ENCODE assay signal across 1 cellular context in the genomic region with DNA sequence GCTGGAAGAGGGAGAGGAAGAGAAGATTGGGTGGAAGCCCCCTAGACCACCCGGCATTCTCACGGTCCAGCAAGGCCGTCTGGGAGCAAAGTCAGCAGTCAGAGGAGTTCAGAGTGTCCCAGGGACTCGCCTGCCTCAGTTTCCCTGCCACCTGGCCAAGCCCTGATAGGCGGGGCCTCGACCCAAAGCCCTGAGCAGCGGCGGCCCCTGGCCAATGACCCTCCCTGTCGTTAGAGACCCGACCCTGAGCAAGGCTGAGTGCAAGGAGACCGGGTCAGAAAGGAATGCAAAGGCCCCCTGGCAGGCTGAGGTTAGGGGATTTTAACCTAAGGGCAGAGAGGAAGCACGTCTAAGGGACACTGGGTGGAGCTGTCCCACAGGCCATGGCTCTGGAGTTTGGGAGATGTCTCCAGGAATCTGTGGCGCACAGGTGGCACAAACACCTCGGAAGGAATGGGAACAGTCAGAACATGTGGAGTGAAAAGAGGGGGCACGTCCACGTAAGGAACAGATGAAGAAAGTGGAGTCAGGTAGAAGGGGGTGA.
TF ChIP-seq lines count a peak whose summit lies in the region.

No MANE protein-coding gene starts in this region.

TF ChIP-seq in H1, 55 proteins besides CTCF, POLR2A, EP300 and RAD21:
- no peak for TF ChIP-seq ZNF274 (IDR thresholded peaks at IDR 0.05; ENCODE audit: borderline replicate concordance, extremely low read depth, low read length)
- TF ChIP-seq TBP (IDR thresholded peaks at IDR 0.05; ENCODE audit: low read depth, low read length): no peak
- no peak for TF ChIP-seq CBX8 (IDR thresholded peaks at IDR 0.05; ENCODE audit: borderline replicate concordance, low read depth, low read length)
- TF ChIP-seq RXRA (IDR thresholded peaks at IDR 0.05; ENCODE audit: insufficient read depth, low read depth, low read length): no peak
- no peak for TF ChIP-seq NRF1 (IDR thresholded peaks at IDR 0.05; ENCODE audit: low read depth, low read length)
- no peak for TF ChIP-seq EGR1 (IDR thresholded peaks at IDR 0.05; ENCODE audit: borderline replicate concordance, low read depth, low read length)
- TF ChIP-seq, protein P1, sequence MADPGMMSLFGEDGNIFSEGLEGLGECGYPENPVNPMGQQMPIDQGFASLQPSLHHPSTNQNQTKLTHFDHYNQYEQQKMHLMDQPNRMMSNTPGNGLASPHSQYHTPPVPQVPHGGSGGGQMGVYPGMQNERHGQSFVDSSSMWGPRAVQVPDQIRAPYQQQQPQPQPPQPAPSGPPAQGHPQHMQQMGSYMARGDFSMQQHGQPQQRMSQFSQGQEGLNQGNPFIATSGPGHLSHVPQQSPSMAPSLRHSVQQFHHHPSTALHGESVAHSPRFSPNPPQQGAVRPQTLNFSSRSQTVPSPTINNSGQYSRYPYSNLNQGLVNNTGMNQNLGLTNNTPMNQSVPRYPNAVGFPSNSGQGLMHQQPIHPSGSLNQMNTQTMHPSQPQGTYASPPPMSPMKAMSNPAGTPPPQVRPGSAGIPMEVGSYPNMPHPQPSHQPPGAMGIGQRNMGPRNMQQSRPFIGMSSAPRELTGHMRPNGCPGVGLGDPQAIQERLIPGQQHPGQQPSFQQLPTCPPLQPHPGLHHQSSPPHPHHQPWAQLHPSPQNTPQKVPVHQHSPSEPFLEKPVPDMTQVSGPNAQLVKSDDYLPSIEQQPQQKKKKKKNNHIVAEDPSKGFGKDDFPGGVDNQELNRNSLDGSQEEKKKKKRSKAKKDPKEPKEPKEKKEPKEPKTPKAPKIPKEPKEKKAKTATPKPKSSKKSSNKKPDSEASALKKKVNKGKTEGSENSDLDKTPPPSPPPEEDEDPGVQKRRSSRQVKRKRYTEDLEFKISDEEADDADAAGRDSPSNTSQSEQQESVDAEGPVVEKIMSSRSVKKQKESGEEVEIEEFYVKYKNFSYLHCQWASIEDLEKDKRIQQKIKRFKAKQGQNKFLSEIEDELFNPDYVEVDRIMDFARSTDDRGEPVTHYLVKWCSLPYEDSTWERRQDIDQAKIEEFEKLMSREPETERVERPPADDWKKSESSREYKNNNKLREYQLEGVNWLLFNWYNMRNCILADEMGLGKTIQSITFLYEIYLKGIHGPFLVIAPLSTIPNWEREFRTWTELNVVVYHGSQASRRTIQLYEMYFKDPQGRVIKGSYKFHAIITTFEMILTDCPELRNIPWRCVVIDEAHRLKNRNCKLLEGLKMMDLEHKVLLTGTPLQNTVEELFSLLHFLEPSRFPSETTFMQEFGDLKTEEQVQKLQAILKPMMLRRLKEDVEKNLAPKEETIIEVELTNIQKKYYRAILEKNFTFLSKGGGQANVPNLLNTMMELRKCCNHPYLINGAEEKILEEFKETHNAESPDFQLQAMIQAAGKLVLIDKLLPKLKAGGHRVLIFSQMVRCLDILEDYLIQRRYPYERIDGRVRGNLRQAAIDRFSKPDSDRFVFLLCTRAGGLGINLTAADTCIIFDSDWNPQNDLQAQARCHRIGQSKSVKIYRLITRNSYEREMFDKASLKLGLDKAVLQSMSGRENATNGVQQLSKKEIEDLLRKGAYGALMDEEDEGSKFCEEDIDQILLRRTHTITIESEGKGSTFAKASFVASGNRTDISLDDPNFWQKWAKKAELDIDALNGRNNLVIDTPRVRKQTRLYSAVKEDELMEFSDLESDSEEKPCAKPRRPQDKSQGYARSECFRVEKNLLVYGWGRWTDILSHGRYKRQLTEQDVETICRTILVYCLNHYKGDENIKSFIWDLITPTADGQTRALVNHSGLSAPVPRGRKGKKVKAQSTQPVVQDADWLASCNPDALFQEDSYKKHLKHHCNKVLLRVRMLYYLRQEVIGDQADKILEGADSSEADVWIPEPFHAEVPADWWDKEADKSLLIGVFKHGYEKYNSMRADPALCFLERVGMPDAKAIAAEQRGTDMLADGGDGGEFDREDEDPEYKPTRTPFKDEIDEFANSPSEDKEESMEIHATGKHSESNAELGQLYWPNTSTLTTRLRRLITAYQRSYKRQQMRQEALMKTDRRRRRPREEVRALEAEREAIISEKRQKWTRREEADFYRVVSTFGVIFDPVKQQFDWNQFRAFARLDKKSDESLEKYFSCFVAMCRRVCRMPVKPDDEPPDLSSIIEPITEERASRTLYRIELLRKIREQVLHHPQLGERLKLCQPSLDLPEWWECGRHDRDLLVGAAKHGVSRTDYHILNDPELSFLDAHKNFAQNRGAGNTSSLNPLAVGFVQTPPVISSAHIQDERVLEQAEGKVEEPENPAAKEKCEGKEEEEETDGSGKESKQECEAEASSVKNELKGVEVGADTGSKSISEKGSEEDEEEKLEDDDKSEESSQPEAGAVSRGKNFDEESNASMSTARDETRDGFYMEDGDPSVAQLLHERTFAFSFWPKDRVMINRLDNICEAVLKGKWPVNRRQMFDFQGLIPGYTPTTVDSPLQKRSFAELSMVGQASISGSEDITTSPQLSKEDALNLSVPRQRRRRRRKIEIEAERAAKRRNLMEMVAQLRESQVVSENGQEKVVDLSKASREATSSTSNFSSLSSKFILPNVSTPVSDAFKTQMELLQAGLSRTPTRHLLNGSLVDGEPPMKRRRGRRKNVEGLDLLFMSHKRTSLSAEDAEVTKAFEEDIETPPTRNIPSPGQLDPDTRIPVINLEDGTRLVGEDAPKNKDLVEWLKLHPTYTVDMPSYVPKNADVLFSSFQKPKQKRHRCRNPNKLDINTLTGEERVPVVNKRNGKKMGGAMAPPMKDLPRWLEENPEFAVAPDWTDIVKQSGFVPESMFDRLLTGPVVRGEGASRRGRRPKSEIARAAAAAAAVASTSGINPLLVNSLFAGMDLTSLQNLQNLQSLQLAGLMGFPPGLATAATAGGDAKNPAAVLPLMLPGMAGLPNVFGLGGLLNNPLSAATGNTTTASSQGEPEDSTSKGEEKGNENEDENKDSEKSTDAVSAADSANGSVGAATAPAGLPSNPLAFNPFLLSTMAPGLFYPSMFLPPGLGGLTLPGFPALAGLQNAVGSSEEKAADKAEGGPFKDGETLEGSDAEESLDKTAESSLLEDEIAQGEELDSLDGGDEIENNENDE (IDR thresholded peaks at IDR 0.05; ENCODE audit: insufficient replicate concordance, low read length): no peak
- TF ChIP-seq RFX5 (IDR thresholded peaks at IDR 0.05; ENCODE audit: borderline replicate concordance, low read depth, low read length): no peak
- TF ChIP-seq SIX5 (IDR thresholded peaks at IDR 0.05; ENCODE audit: low read depth, low read length): no peak
- no peak for TF ChIP-seq SIRT6 (IDR thresholded peaks at IDR 0.05; ENCODE audit: low read length)
- TF ChIP-seq SIN3A (conservative IDR thresholded peaks at IDR 0.05 in 1 of 2, IDR thresholded peaks at IDR 0.05 in 1 of 2; ENCODE audit: low read depth in 1 of 2, low read length in 2 of 2): no peak
- no peak for TF ChIP-seq RBBP5 (IDR thresholded peaks at IDR 0.05; ENCODE audit: borderline replicate concordance, low read depth, low read length)
